1 cellular context compared by ENCODE assay signal in genomic region chr1:10639301-10640078, GRCh38.
TF ChIP-seq lines count a peak whose summit lies in the region.

No MANE protein-coding gene starts in this region.

TF ChIP-seq in H1, 55 proteins besides CTCF, POLR2A, EP300 and RAD21:
- TF ChIP-seq SUZ12 (IDR thresholded peaks at IDR 0.05; ENCODE audit: low read length): peak; percentile 65
- TF ChIP-seq ATF3 (IDR thresholded peaks at IDR 0.05; ENCODE audit: insufficient read depth, low read depth, low read length): no peak
- TF ChIP-seq GABPA (IDR thresholded peaks at IDR 0.05; ENCODE audit: borderline replicate concordance, insufficient read depth, low read length): peak; percentile 66; the same call in 1 of the 2 replicates
- TF ChIP-seq HDAC2 (IDR thresholded peaks at IDR 0.05; ENCODE audit: borderline replicate concordance in 1 of 2, low read depth in 2 of 2, low read length in 2 of 2): no peak
- TF ChIP-seq MAX (IDR thresholded peaks at IDR 0.05): peak; percentile 34
- peak; percentile 67 for TF ChIP-seq EZH2 (IDR thresholded peaks at IDR 0.05; ENCODE audit: low read depth, low read length, severe bottlenecking)
- TF ChIP-seq TBP (IDR thresholded peaks at IDR 0.05; ENCODE audit: low read depth, low read length): peak; percentile 16; the same call in 1 of the 2 replicates
